Comparison of ENCODE assay signal across 5 cellular contexts in genomic region chr3:163626753-163627152, GRCh38.
"Had no signal": no experiment of that assay in that cellular context is flagged by ENCODE, and none has a peak within 500 bp of the region (broad histone marks: within the 10 kb centered on the region; RNA-seq: fewer than 3 reads in every experiment).

No MANE protein-coding gene starts in this region.

- ATAC-seq: GM23338 had no signal

- H2AFZ ChIP-seq: GM23338 had no signal

- H3K4me2 ChIP-seq: GM23338 had no signal

- FAIRE-seq: HTR-8/SVneo had no signal

- DNase-seq: H9, HCEC 1CT, IMR-90 had no signal

- H3K4me1 Mint-ChIP-seq: GM23338, H9 had no signal

- H3K4me3 ChIP-seq: GM23338 had no signal

- H3K4me3 Mint-ChIP-seq: GM23338, H9 had no signal

- H3K27ac Mint-ChIP-seq: GM23338 had no signal

- H3K9me3 Mint-ChIP-seq: GM23338, H9 had no signal
